Comparison of ENCODE assay signal across 25 cellular contexts in the genomic region with DNA sequence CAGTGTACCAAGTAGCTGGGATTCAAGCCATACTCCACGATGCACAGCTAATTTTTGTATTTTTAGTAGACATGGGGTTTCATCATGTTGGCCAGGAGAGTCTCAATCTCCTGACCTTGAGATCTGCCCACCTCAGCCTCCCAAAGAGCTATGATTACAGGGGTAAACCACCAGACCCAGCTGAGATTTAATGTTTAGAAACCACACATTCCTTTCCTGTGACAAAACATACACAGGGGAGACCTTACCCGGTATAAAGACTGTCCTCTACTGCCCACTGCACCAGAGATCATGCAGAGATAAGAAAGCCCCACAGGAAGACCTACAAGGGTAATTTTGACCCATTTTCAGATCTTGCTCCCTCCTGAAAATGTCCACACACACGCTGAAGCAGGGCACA. TPM values are rescaled to one million over a fixed set of nuclear protein-coding genes. Genes with fewer than 3 reads are reported as not detected.
A peak's percentile ranks its signal among the peaks of the same experiment; 100 is the strongest.
DNase-seq lines count a peak whose midpoint lies in the region; ATAC-seq and TF ChIP-seq lines count a peak whose summit lies in the region.
"Had no signal": no experiment of that assay in that cellular context is flagged by ENCODE, and none has a peak within 500 bp of the region (broad histone marks: within the 10 kb centered on the region; RNA-seq: fewer than 3 reads in every experiment).

No MANE protein-coding gene starts in this region.

- H3K4me1 ChIP-seq in lower lobe of right lung = no peaks in the 10 kb centered on the region
- H3K4me1 ChIP-seq: spleen, vagina had no signal

- no peaks in the 10 kb centered on the region for H3K9me3 ChIP-seq in WERI-Rb-1 (ENCODE audit: severe bottlenecking)
- H3K9me3 ChIP-seq in lower lobe of right lung = no peaks in the 10 kb centered on the region
- H3K9me3 ChIP-seq: heart right ventricle, spleen, vagina had no signal

- ATAC-seq in stimulated activated effector memory CD8-positive, alpha-beta T cell treated with anti-CD3 and anti-CD28 coated beads, Interleukin-12 subunit alpha, Interleukin-12 subunit beta, amount 100 ng/mL, for 72 hours = no peak
- ATAC-seq in lower lobe of right lung = no peak
- ATAC-seq: heart right ventricle; naive thymus-derived CD4-positive, alpha-beta T cell; stimulated activated naive B cell treated with anti-CD40 and anti-IgM and Interleukin-4, amounts not matched to agents 10 μg/mL and 1 μg/mL and 100 μg/mL, for 72 hours; WTC11 had no signal

- no peak for TF ChIP-seq CTCF in WERI-Rb-1 (IDR thresholded peaks at IDR 0.05; ENCODE audit: low read depth, low read length)
- no peak for TF ChIP-seq CTCF in lower lobe of right lung (IDR thresholded peaks at IDR 0.05)

- H3K27ac ChIP-seq in WERI-Rb-1 = peak overlapping the region; percentile 41; the same call in 1 of the 2 replicates
- H3K27ac ChIP-seq in lower lobe of right lung = no peak overlapping the region
- H3K27ac ChIP-seq: heart right ventricle, spleen, vagina had no signal

- H3K36me3 Mint-ChIP-seq in stimulated activated effector memory CD8-positive, alpha-beta T cell treated with anti-CD3 and anti-CD28 coated beads, Interleukin-12 subunit alpha, Interleukin-12 subunit beta, amount 100 ng/mL, for 72 hours = peaks cover 69% of the 10 kb centered on the region
- H3K36me3 Mint-ChIP-seq: WTC11 had no signal

- H3K4me3 Mint-ChIP-seq in stimulated activated effector memory CD8-positive, alpha-beta T cell treated with anti-CD3 and anti-CD28 coated beads, Interleukin-12 subunit alpha, Interleukin-12 subunit beta, amount 100 ng/mL, for 72 hours = no peak overlapping the region
- H3K4me3 Mint-ChIP-seq: activated naive CD4-positive, alpha-beta T cell treated with anti-CD3 and anti-CD28 coated beads, Interleukin-2, amount 10 ng/mL, durations not matched to agents 7 days and 5 days; stimulated activated naive B cell treated with anti-CD40 and anti-IgM and Interleukin-4, amounts not matched to agents 10 μg/mL and 1 μg/mL and 100 μg/mL, for 72 hours; WTC11 had no signal

- H3K27ac Mint-ChIP-seq in stimulated activated effector memory CD8-positive, alpha-beta T cell treated with anti-CD3 and anti-CD28 coated beads, Interleukin-12 subunit alpha, Interleukin-12 subunit beta, amount 100 ng/mL, for 72 hours = peak overlapping the region; percentile 88
- H3K27ac Mint-ChIP-seq: activated naive CD4-positive, alpha-beta T cell treated with anti-CD3 and anti-CD28 coated beads, Interleukin-2, amount 10 ng/mL, durations not matched to agents 7 days and 5 days; stimulated activated naive B cell treated with anti-CD40 and anti-IgM and Interleukin-4, amounts not matched to agents 10 μg/mL and 1 μg/mL and 100 μg/mL, for 72 hours; WTC11 had no signal

- intact Hi-C loops in lower lobe of right lung (cut with DNase I) = no loop called here

- H3K36me3 ChIP-seq in WERI-Rb-1 (peaks cover 63% of the 10 kb centered on the region), lower lobe of right lung (peaks cover 36% of the 10 kb centered on the region)

- H3K27me3 ChIP-seq in WERI-Rb-1 (ENCODE audit: insufficient read depth, low read depth, severe bottlenecking) = no peaks in the 10 kb centered on the region
- no peaks in the 10 kb centered on the region for H3K27me3 ChIP-seq in lower lobe of right lung (ENCODE audit: low read depth)
- H3K27me3 ChIP-seq: heart right ventricle, spleen, vagina had no signal

- no peaks in the 10 kb centered on the region for H3K9me3 Mint-ChIP-seq in stimulated activated effector memory CD8-positive, alpha-beta T cell treated with anti-CD3 and anti-CD28 coated beads, Interleukin-12 subunit alpha, Interleukin-12 subunit beta, amount 100 ng/mL, for 72 hours
- H3K9me3 Mint-ChIP-seq: stimulated activated naive B cell treated with anti-CD40 and anti-IgM and Interleukin-4, amounts not matched to agents 10 μg/mL and 1 μg/mL and 100 μg/mL, for 72 hours; WTC11 had no signal

- DNase-seq in H4 (ENCODE audit: low spot score) = peak; percentile 28
- DNase-seq in WERI-Rb-1 = no peak
- DNase-seq in glomerular visceral epithelial cell (ENCODE audit: extremely low spot score) = peak; percentile 62
- no peak for DNase-seq in stimulated activated effector memory CD8-positive, alpha-beta T cell treated with anti-CD3 and anti-CD28 coated beads, Interleukin-12 subunit alpha, Interleukin-12 subunit beta, amount 100 ng/mL, for 72 hours (ENCODE audit: low spot score in 2 of 2)
- DNase-seq in islet precursor cell = no peak
- no peak for DNase-seq in lower lobe of right lung
- no peak for DNase-seq in DMS153 (lab: John Stamatoyannopoulos, UW)
- DNase-seq: activated CD4-positive, alpha-beta T cell treated with anti-CD3 and anti-CD28 coated beads, Interleukin-2, amount 50 U/mL, for 1 hour; activated naive CD4-positive, alpha-beta T cell treated with anti-CD3 and anti-CD28 coated beads, Interleukin-2, amount 10 ng/mL, durations not matched to agents 7 days and 5 days; amygdala; GOT3; heart right ventricle; Karpas-422; mesendoderm; naive thymus-derived CD4-positive, alpha-beta T cell; NCI-H1092; NCI-H2029; NCI-H2227 treated with DMSO at 0.1 percent for 48 hours; NCI-H748 treated with DMSO at 0.1 percent for 48 hours; spleen; stimulated activated CD4-positive, alpha-beta T cell treated with anti-CD3 and anti-CD28 coated beads, Interleukin-4, amount 100 ng/mL, for 1 hour; stimulated activated naive B cell treated with anti-CD40 and anti-IgM and Interleukin-4, amounts not matched to agents 10 μg/mL and 1 μg/mL and 100 μg/mL, for 72 hours; T-helper 9 cell had no signal

- peaks cover 29% of the 10 kb centered on the region for H3K4me1 Mint-ChIP-seq in stimulated activated effector memory CD8-positive, alpha-beta T cell treated with anti-CD3 and anti-CD28 coated beads, Interleukin-12 subunit alpha, Interleukin-12 subunit beta, amount 100 ng/mL, for 72 hours
- H3K4me1 Mint-ChIP-seq: activated naive CD4-positive, alpha-beta T cell treated with anti-CD3 and anti-CD28 coated beads, Interleukin-2, amount 10 ng/mL, durations not matched to agents 7 days and 5 days had no signal

- no peak overlapping the region for H3K4me3 ChIP-seq in WERI-Rb-1 (ENCODE audit: low read depth, low read length)
- H3K4me3 ChIP-seq in lower lobe of right lung = no peak overlapping the region
- H3K4me3 ChIP-seq: heart right ventricle, spleen, vagina had no signal

RNA-seq across cellular contexts. Expression of gene ZNF83, which starts 22.8 kb away (rescaled TPM):
- 23.7 and 35.7 TPM in 2 replicates for total RNA-seq in H4 (2014; rRNA removed; shearing (Covaris generic))
- 47.9 TPM for total RNA-seq in lower lobe of right lung

Comparison
In these comparisons a context has a peak if more than half of its experiments do, and no peak if none do; other contexts are left out.
1. DNase-seq: peak in H4 (single experiment) and glomerular visceral epithelial cell (single experiment); none in WERI-Rb-1 (single experiment), stimulated activated effector memory CD8-positive, alpha-beta T cell treated with anti-CD3 and anti-CD28 coated beads, Interleukin-12 subunit alpha, Interleukin-12 subunit beta, amount 100 ng/mL, for 72 hours (0 of 2), islet precursor cell (single experiment), lower lobe of right lung (single experiment) and DMS153 (single experiment).